In the genomic region with DNA sequence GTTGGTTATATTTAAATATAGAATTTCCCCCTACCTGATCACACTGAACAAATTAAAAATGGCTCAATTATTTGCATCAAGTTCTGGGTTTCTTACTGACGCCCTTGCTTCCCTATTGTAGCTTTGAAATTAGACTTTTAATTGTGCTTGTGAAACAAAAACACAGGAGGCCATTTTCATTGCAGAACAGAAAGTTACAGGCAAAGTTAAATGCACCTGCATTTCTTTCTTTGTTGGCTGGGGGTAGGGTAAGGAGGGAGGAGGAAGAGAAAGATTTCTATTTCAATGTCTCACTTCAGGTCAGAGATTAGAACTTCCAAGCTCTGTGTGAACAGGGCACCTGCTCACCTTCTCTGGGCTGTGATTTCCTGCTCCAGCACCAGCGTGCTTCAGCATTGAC, we compare ENCODE assay signal across 12 cellular contexts.
DNase-seq lines count a peak whose midpoint lies in the region; ATAC-seq and FAIRE-seq lines count a peak whose summit lies in the region.
"Had no signal": no experiment of that assay in that cellular context is flagged by ENCODE, and none has a peak within 500 bp of the region (broad histone marks: within the 10 kb centered on the region; RNA-seq: fewer than 3 reads in every experiment).

No MANE protein-coding gene starts in this region.

- H3K4me3 Mint-ChIP-seq in stimulated activated naive B cell treated with anti-CD40 and anti-IgM and Interleukin-4, amounts not matched to agents 10 μg/mL and 1 μg/mL and 100 μg/mL, for 72 hours: peak overlapping the region; percentile 27 to 33
- H3K4me3 Mint-ChIP-seq: neural progenitor cell; T-helper 1 cell treated with Interleukin-12 subunit alpha and Interleukin-12 subunit beta and Interleukin-4 antibody, amounts not matched to agents 30 μg/mL and 1 μg/mL, for 36 hours had no signal

- DNase-seq in GM19239 (ENCODE audit: insufficient read length, low spot score): peak; percentile 19
- DNase-seq in stimulated activated naive B cell treated with anti-CD40 and anti-IgM and Interleukin-4, amounts not matched to agents 10 μg/mL and 1 μg/mL and 100 μg/mL, for 72 hours: no peak
- DNase-seq in cortex of kidney (lab: John Stamatoyannopoulos, UW): no peak
- DNase-seq in activated CD8-positive, alpha-beta memory T cell treated with anti-CD3 and anti-CD28 coated beads, Interleukin-2, amount 50 U/mL, for 4 hours: no peak
- DNase-seq in COLO668 (lab: John Stamatoyannopoulos, UW; ENCODE audit: unreplicated experiment): no peak
- DNase-seq: activated gamma-delta T cell, dermis blood vessel endothelial cell, NCI-H2171 had no signal

- H3K9me3 Mint-ChIP-seq in stimulated activated naive B cell treated with anti-CD40 and anti-IgM and Interleukin-4, amounts not matched to agents 10 μg/mL and 1 μg/mL and 100 μg/mL, for 72 hours: peaks cover 8 to 11% of the 10 kb centered on the region in 2 donors
- H3K9me3 Mint-ChIP-seq: neural progenitor cell; T-helper 1 cell treated with Interleukin-12 subunit alpha and Interleukin-12 subunit beta and Interleukin-4 antibody, amounts not matched to agents 30 μg/mL and 1 μg/mL, for 36 hours had no signal

- peak overlapping the region; percentile 93 for H3K27ac Mint-ChIP-seq in stimulated activated naive B cell treated with anti-CD40 and anti-IgM and Interleukin-4, amounts not matched to agents 10 μg/mL and 1 μg/mL and 100 μg/mL, for 72 hours
- H3K27ac Mint-ChIP-seq: T-helper 1 cell treated with Interleukin-12 subunit alpha and Interleukin-12 subunit beta and Interleukin-4 antibody, amounts not matched to agents 30 μg/mL and 1 μg/mL, for 36 hours had no signal

- FAIRE-seq in GM19239 (lab: Jason Lieb, UNC): peak; percentile 94

- peaks cover 72 to 95% of the 10 kb centered on the region in 2 donors for H3K4me1 Mint-ChIP-seq in stimulated activated naive B cell treated with anti-CD40 and anti-IgM and Interleukin-4, amounts not matched to agents 10 μg/mL and 1 μg/mL and 100 μg/mL, for 72 hours

- peaks cover 8 to 10% of the 10 kb centered on the region in 2 donors for H3K36me3 Mint-ChIP-seq in stimulated activated naive B cell treated with anti-CD40 and anti-IgM and Interleukin-4, amounts not matched to agents 10 μg/mL and 1 μg/mL and 100 μg/mL, for 72 hours
- H3K36me3 Mint-ChIP-seq: neural progenitor cell had no signal

- peak; percentile 51 for ATAC-seq in HG02678 (IDR thresholded peaks at IDR 0.05; ENCODE audit: unreplicated experiment)
- ATAC-seq in HG03565 (IDR thresholded peaks at IDR 0.05; ENCODE audit: unreplicated experiment): peak; percentile 36
- ATAC-seq in stimulated activated naive B cell treated with anti-CD40 and anti-IgM and Interleukin-4, amounts not matched to agents 10 μg/mL and 1 μg/mL and 100 μg/mL, for 72 hours (replicated peaks): peak; percentile 21 to 43

- H3K27me3 Mint-ChIP-seq in stimulated activated naive B cell treated with anti-CD40 and anti-IgM and Interleukin-4, amounts not matched to agents 10 μg/mL and 1 μg/mL and 100 μg/mL, for 72 hours: no peaks in the 10 kb centered on the region
